16 cellular contexts compared by ENCODE assay signal in the genomic region with DNA sequence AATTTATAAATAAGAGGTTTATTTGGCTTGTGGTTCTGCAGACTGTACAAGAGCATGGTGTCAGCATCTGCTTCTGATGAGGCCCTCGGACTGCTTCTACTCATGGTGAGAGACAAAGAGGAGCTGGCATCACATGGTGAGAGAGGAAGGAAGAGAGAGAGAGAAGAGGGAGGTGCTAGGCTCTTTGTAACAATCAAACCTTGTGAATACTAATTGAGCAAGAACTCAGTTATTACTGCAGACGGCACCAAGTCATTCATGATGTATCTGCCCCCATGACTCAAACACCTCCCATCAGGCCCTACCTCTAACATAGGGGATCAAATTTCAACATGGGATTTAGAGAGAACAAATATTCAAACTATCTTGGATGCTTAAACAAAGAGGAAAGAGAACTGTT. TPM values are rescaled to one million over a fixed set of nuclear protein-coding genes. Genes with fewer than 3 reads are reported as not detected.
DNase-seq lines count a peak whose midpoint lies in the region; ATAC-seq and TF ChIP-seq lines count a peak whose summit lies in the region.
"Had no signal": no experiment of that assay in that cellular context is flagged by ENCODE, and none has a peak within 500 bp of the region (broad histone marks: within the 10 kb centered on the region; RNA-seq: fewer than 3 reads in every experiment).

No MANE protein-coding gene starts in this region.

- peak overlapping the region; percentile 95 for H3K27ac Mint-ChIP-seq in CD4-positive, alpha-beta T cell
- peak overlapping the region; percentile 85 for H3K27ac Mint-ChIP-seq in activated T-helper 1 cell treated with anti-CD3 and anti-CD28 coated beads, Interleukin-12 subunit alpha, Interleukin-12 subunit beta, Interleukin-2, Interleukin-4 antibody, amounts not matched to agents 30 ng/mL and 10 ng/mL and 1 ng/mL, durations not matched to agents 14 hours and 24 hours and 36 hours
- H3K27ac Mint-ChIP-seq: HFFc6, nephron progenitor cell had no signal

- intact Hi-C loops in CD4-positive, alpha-beta T cell (cut with DNase I, micrococcal nuclease) = loop anchor here in 1 of 2 experiments (2.0 kb wide), 1 partner anchor 13 kb away; no protein-coding TSS in a partner anchor
- intact Hi-C loops in activated T-helper 1 cell treated with anti-CD3 and anti-CD28 coated beads, Interleukin-12 subunit alpha, Interleukin-12 subunit beta, Interleukin-2, Interleukin-4 antibody, amounts not matched to agents 30 ng/mL and 10 ng/mL and 1 ng/mL, durations not matched to agents 14 hours and 24 hours and 36 hours (cut with micrococcal nuclease) = loop anchor here (10.0 kb wide), 3 partner anchors 299 to 1741 kb away; partner anchors contain the start of genes DNAAF9 and FAM110A
- intact Hi-C loops in colonic mucosa (cut with DNase I) = no loop called here

- H3K9me3 ChIP-seq in CD4-positive, alpha-beta T cell (ENCODE audit: control insufficient read depth, low read length) = no peaks in the 10 kb centered on the region
- no peaks in the 10 kb centered on the region for H3K9me3 ChIP-seq in colonic mucosa
- H3K9me3 ChIP-seq: MG63, SK-N-SH had no signal

- H3K4me3 Mint-ChIP-seq in CD4-positive, alpha-beta T cell = peak overlapping the region; percentile 69
- H3K4me3 Mint-ChIP-seq in activated T-helper 1 cell treated with anti-CD3 and anti-CD28 coated beads, Interleukin-12 subunit alpha, Interleukin-12 subunit beta, Interleukin-2, Interleukin-4 antibody, amounts not matched to agents 30 ng/mL and 10 ng/mL and 1 ng/mL, durations not matched to agents 14 hours and 24 hours and 36 hours = peak overlapping the region; percentile 55
- H3K4me3 Mint-ChIP-seq: HFFc6, nephron progenitor cell had no signal

- POLR2A ChIA-PET in CD4-positive, alpha-beta T cell (lab: Charles Lee) = interaction anchor here (1.2 to 2.5 kb wide), 5 partner anchors 12 to 70 kb away, joined by 3 to 19 read pairs (median 6); no protein-coding TSS in a partner anchor

- no peak overlapping the region for H3K4me3 ChIP-seq in colonic mucosa
- H3K4me3 ChIP-seq: MG63 had no signal

- H3K36me3 ChIP-seq in colonic mucosa = no peaks in the 10 kb centered on the region
- H3K36me3 ChIP-seq: MG63 had no signal

- TF ChIP-seq CTCF in CD4-positive, alpha-beta T cell (IDR thresholded peaks at IDR 0.05) = no peak
- no peak for TF ChIP-seq CTCF in colonic mucosa (IDR thresholded peaks at IDR 0.05)

- CTCF ChIA-PET in CD4-positive, alpha-beta T cell (lab: Charles Lee) = no interaction called here

- peaks cover 3% of the 10 kb centered on the region for H3K36me3 Mint-ChIP-seq in CD4-positive, alpha-beta T cell (ENCODE audit: low read depth)
- H3K36me3 Mint-ChIP-seq in activated T-helper 1 cell treated with anti-CD3 and anti-CD28 coated beads, Interleukin-12 subunit alpha, Interleukin-12 subunit beta, Interleukin-2, Interleukin-4 antibody, amounts not matched to agents 30 ng/mL and 10 ng/mL and 1 ng/mL, durations not matched to agents 14 hours and 24 hours and 36 hours (ENCODE audit: low read depth) = peaks cover 9% of the 10 kb centered on the region

- H3K4me1 Mint-ChIP-seq in CD4-positive, alpha-beta T cell (ENCODE audit: low read depth) = peaks cover 98% of the 10 kb centered on the region
- H3K4me1 Mint-ChIP-seq in activated T-helper 1 cell treated with anti-CD3 and anti-CD28 coated beads, Interleukin-12 subunit alpha, Interleukin-12 subunit beta, Interleukin-2, Interleukin-4 antibody, amounts not matched to agents 30 ng/mL and 10 ng/mL and 1 ng/mL, durations not matched to agents 14 hours and 24 hours and 36 hours (ENCODE audit: low read depth) = peaks cover 96% of the 10 kb centered on the region

- DNase-seq in CD4-positive, alpha-beta T cell = no peak
- DNase-seq in Kasumi-1 (lab: John Stamatoyannopoulos, UW) (peak; percentile 19 to 22), kidney tubule cell (ENCODE audit: low spot score) (peak; percentile 9), colonic mucosa (no peak), DMS153 treated with DMSO at 0.1 percent for 48 hours (lab: John Stamatoyannopoulos, UW; ENCODE audit: unreplicated experiment) (no peak)
- no peak for DNase-seq in activated T-helper 1 cell treated with anti-CD3 and anti-CD28 coated beads, Interleukin-12 subunit alpha, Interleukin-12 subunit beta, Interleukin-2, Interleukin-4 antibody, amounts not matched to agents 30 ng/mL and 10 ng/mL and 1 ng/mL, durations not matched to agents 14 hours and 24 hours and 36 hours (ENCODE audit: low spot score)
- DNase-seq: activated CD4-positive, alpha-beta T cell treated with anti-CD3 and anti-CD28 coated beads, Interleukin-2, amount 50 U/mL, for 48 hours; erythroblast; HFFc6; MG63; NCI-H524; nephron progenitor cell; SK-N-SH; small intestine had no signal

- H3K9me3 Mint-ChIP-seq in CD4-positive, alpha-beta T cell = no peaks in the 10 kb centered on the region
- peaks cover 3% of the 10 kb centered on the region for H3K9me3 Mint-ChIP-seq in activated T-helper 1 cell treated with anti-CD3 and anti-CD28 coated beads, Interleukin-12 subunit alpha, Interleukin-12 subunit beta, Interleukin-2, Interleukin-4 antibody, amounts not matched to agents 30 ng/mL and 10 ng/mL and 1 ng/mL, durations not matched to agents 14 hours and 24 hours and 36 hours
- H3K9me3 Mint-ChIP-seq: HFFc6, nephron progenitor cell had no signal

- peak overlapping the region; percentile 48 for H3K27ac ChIP-seq in CD4-positive, alpha-beta T cell (ENCODE audit: low read depth, low read length)
- no peak overlapping the region for H3K27ac ChIP-seq in colonic mucosa

- no peaks in the 10 kb centered on the region for H3K4me1 ChIP-seq in colonic mucosa

- H3K9ac ChIP-seq in colonic mucosa (ENCODE audit: low read depth in 2 of 2, low read length in 2 of 2) = no peak overlapping the region
- H3K9ac ChIP-seq: SK-N-SH had no signal

- H3K27me3 ChIP-seq in CD4-positive, alpha-beta T cell (ENCODE audit: control insufficient read depth, insufficient read depth, low read length) = no peaks in the 10 kb centered on the region
- H3K27me3 ChIP-seq in colonic mucosa = no peaks in the 10 kb centered on the region
- H3K27me3 ChIP-seq: MG63 had no signal

- ATAC-seq in CD4-positive, alpha-beta T cell (ENCODE audit: poor library complexity) = peak; percentile 25
- ATAC-seq in HG03469 (IDR thresholded peaks at IDR 0.05; ENCODE audit: unreplicated experiment) (no peak), esophagus mucosa (no peak)

- H3K27me3 Mint-ChIP-seq in CD4-positive, alpha-beta T cell = no peaks in the 10 kb centered on the region
- H3K27me3 Mint-ChIP-seq in activated T-helper 1 cell treated with anti-CD3 and anti-CD28 coated beads, Interleukin-12 subunit alpha, Interleukin-12 subunit beta, Interleukin-2, Interleukin-4 antibody, amounts not matched to agents 30 ng/mL and 10 ng/mL and 1 ng/mL, durations not matched to agents 14 hours and 24 hours and 36 hours (ENCODE audit: insufficient read depth) = no peaks in the 10 kb centered on the region

RNA-seq across cellular contexts. Expression of gene SIRPG, which starts 6.3 kb away (rescaled TPM):
- total RNA-seq in CD4-positive, alpha-beta T cell = 10 to 100 TPM; 28.0 to 28.3 TPM
- 31.8 and 34.6 TPM in 2 replicates for total RNA-seq in activated T-helper 1 cell treated with anti-CD3 and anti-CD28 coated beads, Interleukin-12 subunit alpha, Interleukin-12 subunit beta, Interleukin-2, Interleukin-4 antibody, amounts not matched to agents 30 ng/mL and 10 ng/mL and 1 ng/mL, durations not matched to agents 14 hours and 24 hours and 36 hours
- under 1 TPM; 0.61 to 0.69 TPM for total RNA-seq in colonic mucosa
- total RNA-seq in esophagus mucosa = 0.60 TPM
- total RNA-seq: HFFc6 had no signal

RNA-seq across cellular contexts. Expression of gene SIRPB1, which starts 44.1 kb away (rescaled TPM):
- 1 to 10 TPM; 7.8 to 8.6 TPM for total RNA-seq in CD4-positive, alpha-beta T cell
- 1.6 and 3.3 TPM in 2 replicates for total RNA-seq in activated T-helper 1 cell treated with anti-CD3 and anti-CD28 coated beads, Interleukin-12 subunit alpha, Interleukin-12 subunit beta, Interleukin-2, Interleukin-4 antibody, amounts not matched to agents 30 ng/mL and 10 ng/mL and 1 ng/mL, durations not matched to agents 14 hours and 24 hours and 36 hours
- 1 to 10 TPM in 1 of 2 donors, under 1 TPM in 1; 0.82 to 1.0 TPM for total RNA-seq in colonic mucosa
- total RNA-seq in esophagus mucosa = 3.5 TPM
- total RNA-seq: HFFc6 had no signal

Comparison
In these comparisons a context has a peak if more than half of its experiments do, and no peak if none do; other contexts are left out.
1. DNase-seq: peak in Kasumi-1 (2 of 2) and kidney tubule cell (single experiment); none in CD4-positive, alpha-beta T cell (0 of 10), activated T-helper 1 cell treated with anti-CD3 and anti-CD28 coated beads, Interleukin-12 subunit alpha, Interleukin-12 subunit beta, Interleukin-2, Interleukin-4 antibody, amounts not matched to agents 30 ng/mL and 10 ng/mL and 1 ng/mL, durations not matched to agents 14 hours and 24 hours and 36 hours (single experiment), colonic mucosa (single experiment) and DMS153 treated with DMSO at 0.1 percent for 48 hours (single experiment).
2. RNA of gene SIRPG, which starts 6.3 kb away (total RNA-seq): 31.8 to 34.6 TPM in activated T-helper 1 cell treated with anti-CD3 and anti-CD28 coated beads, Interleukin-12 subunit alpha, Interleukin-12 subunit beta, Interleukin-2, Interleukin-4 antibody, amounts not matched to agents 30 ng/mL and 10 ng/mL and 1 ng/mL, durations not matched to agents 14 hours and 24 hours and 36 hours and 28.0 to 28.3 TPM in CD4-positive, alpha-beta T cell; 0.61 to 0.69 TPM in colonic mucosa and 0.60 TPM in esophagus mucosa (single experiment); every median in the first group is over 10 times any median in the second.